Comparison of ENCODE assay signal across 9 cellular contexts in the genomic region with DNA sequence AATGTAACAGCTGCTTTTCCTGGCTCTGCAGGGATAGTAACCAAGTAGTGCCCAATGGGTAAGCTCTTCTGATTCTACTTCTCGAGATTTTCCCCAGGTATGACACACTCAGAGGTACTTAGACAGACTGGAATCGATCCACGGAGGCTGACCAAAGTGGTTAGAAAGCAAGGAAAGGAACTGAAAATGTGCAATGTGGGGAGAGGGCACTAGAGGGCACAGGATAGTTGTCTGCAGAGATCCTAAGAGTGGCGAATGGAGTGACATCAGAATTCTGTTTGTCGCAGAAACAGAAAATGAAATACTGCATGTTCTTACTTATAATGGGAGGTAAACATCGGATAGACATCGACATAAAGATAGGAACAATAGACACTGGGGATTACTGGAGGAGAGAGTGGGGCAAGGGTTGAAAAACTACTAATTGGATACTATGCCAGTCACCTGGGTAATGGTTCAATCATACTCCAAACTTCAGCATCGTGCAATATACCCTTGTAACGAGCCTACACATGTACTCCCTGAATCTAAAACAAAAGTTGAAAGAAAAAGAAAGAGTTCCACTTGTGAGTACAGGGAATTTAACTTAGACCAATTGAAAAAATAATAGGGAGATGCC. TPM values are rescaled to one million over a fixed set of nuclear protein-coding genes. Genes with fewer than 3 reads are reported as not detected.
DNase-seq lines count a peak whose midpoint lies in the region; ATAC-seq and TF ChIP-seq lines count a peak whose summit lies in the region.
"Had no signal": no experiment of that assay in that cellular context is flagged by ENCODE, and none has a peak within 500 bp of the region (broad histone marks: within the 10 kb centered on the region; RNA-seq: fewer than 3 reads in every experiment).

No MANE protein-coding gene starts in this region.

- H3K27ac ChIP-seq in right cardiac atrium (ENCODE audit: low read length) = no peak overlapping the region
- H3K27ac ChIP-seq in H9 (ENCODE audit: insufficient read length, low read depth, low read length) = no peak overlapping the region
- no peak overlapping the region for H3K27ac ChIP-seq in lung (ENCODE audit: low read depth in 1 of 2, low read length in 1 of 2)
- H3K27ac ChIP-seq in sigmoid colon = no peak overlapping the region

- no peak overlapping the region for H2AFZ ChIP-seq in H9 (ENCODE audit: low read length)

- H3K9me3 Mint-ChIP-seq in H9 (no peaks in the 10 kb centered on the region), brain (no peaks in the 10 kb centered on the region)
- H3K9me3 Mint-ChIP-seq: dendritic cell treated with granulocyte-macrophage colony-stimulating factor and Interleukin-4, amounts not matched to agents 40 ng/mL and 50 ng/mL, for 4 days had no signal

- H4K20me1 ChIP-seq in H9 (ENCODE audit: control insufficient read depth, insufficient read depth, insufficient read length) = no peaks in the 10 kb centered on the region

- no peaks in the 10 kb centered on the region for H3K23me2 ChIP-seq in H9 (ENCODE audit: insufficient read length, low read depth, low read length, poor library complexity, severe bottlenecking)

- no peak overlapping the region for H3K14ac ChIP-seq in H9 (ENCODE audit: insufficient read depth, low read length)

- intact Hi-C loops in Right ventricle myocardium superior (cut with DNase I) (no loop called here), right cardiac atrium (cut with DNase I) (no loop called here), sigmoid colon (cut with DNase I) (no loop called here)

- no peak overlapping the region for H2AK5ac ChIP-seq in H9 (ENCODE audit: insufficient read length, low read length)

- H3K4me1 ChIP-seq in right cardiac atrium (ENCODE audit: control insufficient read depth, insufficient read depth, low read length) (no peaks in the 10 kb centered on the region), H9 (ENCODE audit: insufficient read depth, low read length) (no peaks in the 10 kb centered on the region), lung (ENCODE audit: control insufficient read depth in 2 of 2, insufficient read depth in 2 of 2, low read length in 2 of 2) (peaks cover 0 to 5% of the 10 kb centered on the region in 2 donors), sigmoid colon (no peaks in the 10 kb centered on the region)

- H3T11ph ChIP-seq in H9 (ENCODE audit: low read length) = no peak overlapping the region

- H4K8ac ChIP-seq in H9 (replicated peaks; ENCODE audit: insufficient read length, low read depth, low read length) = no peak overlapping the region

- H3K9ac ChIP-seq in H9 (ENCODE audit: extremely low read depth, insufficient read length, low read length) = no peak overlapping the region

- H3K4me3 Mint-ChIP-seq in H9 = no peak overlapping the region
- no peak overlapping the region for H3K4me3 Mint-ChIP-seq in brain
- H3K4me3 Mint-ChIP-seq: dendritic cell treated with granulocyte-macrophage colony-stimulating factor and Interleukin-4, amounts not matched to agents 40 ng/mL and 50 ng/mL, for 4 days had no signal

- ATAC-seq in Right ventricle myocardium superior (ENCODE audit: poor library complexity) (peak; percentile 59), right cardiac atrium (no peak), lung (ENCODE audit: insufficient read depth, low FRiP score) (no peak), HG03095 (IDR thresholded peaks at IDR 0.05; ENCODE audit: unreplicated experiment) (no peak)

- DNase-seq in Right ventricle myocardium superior = no peak
- no peak for DNase-seq in right cardiac atrium
- DNase-seq in H9 = peak; percentile 42
- peak; percentile 6 for DNase-seq in NCI-H2171 treated with DMSO at 0.1 percent for 48 hours (lab: John Stamatoyannopoulos, UW)
- peak; percentile 36 for DNase-seq in lung (ENCODE audit: low spot score)
- DNase-seq in sigmoid colon = no peak

- H3K4ac ChIP-seq in H9 (ENCODE audit: low read depth, low read length) = no peak overlapping the region

- TF ChIP-seq EP300 in sigmoid colon (IDR thresholded peaks at IDR 0.05) = no peak

- H3K27me3 Mint-ChIP-seq in H9 (ENCODE audit: low read depth) = no peaks in the 10 kb centered on the region
- peaks cover 7% of the 10 kb centered on the region for H3K27me3 Mint-ChIP-seq in brain
- H3K27me3 Mint-ChIP-seq: dendritic cell treated with granulocyte-macrophage colony-stimulating factor and Interleukin-4, amounts not matched to agents 40 ng/mL and 50 ng/mL, for 4 days had no signal

- H3K27ac Mint-ChIP-seq in H9 (no peak overlapping the region), brain (peak overlapping the region in 2 of 5 experiments; percentile 1 to 6)
- H3K27ac Mint-ChIP-seq: dendritic cell treated with granulocyte-macrophage colony-stimulating factor and Interleukin-4, amounts not matched to agents 40 ng/mL and 50 ng/mL, for 4 days had no signal

- H2BK15ac ChIP-seq in H9 (ENCODE audit: low read depth, low read length) = no peak overlapping the region

- no peaks in the 10 kb centered on the region for H3K36me3 Mint-ChIP-seq in H9 (ENCODE audit: insufficient read depth in 1 of 3, low read depth in 3 of 3)
- H3K36me3 Mint-ChIP-seq in brain = no peaks in the 10 kb centered on the region

- H3K79me2 ChIP-seq in H9 (ENCODE audit: insufficient read depth, low read length) = no peaks in the 10 kb centered on the region

- H4K91ac ChIP-seq in H9 (ENCODE audit: insufficient read length, low read depth, low read length) = no peak overlapping the region

- H2BK12ac ChIP-seq in H9 (ENCODE audit: insufficient read length, low read depth, low read length) = no peak overlapping the region

- H2BK120ac ChIP-seq in H9 (ENCODE audit: low read depth, low read length, poor library complexity, severe bottlenecking) = no peak overlapping the region

- H2BK5ac ChIP-seq in H9 (ENCODE audit: insufficient read length, low read length) = no peak overlapping the region

- no peak overlapping the region for H2BK20ac ChIP-seq in H9 (ENCODE audit: low read depth, low read length, poor library complexity, severe bottlenecking)

- no peak overlapping the region for H3K23ac ChIP-seq in H9 (ENCODE audit: insufficient read length, low read depth, low read length)

- TF ChIP-seq CTCF in H9 (conservative IDR thresholded peaks at IDR 0.05) = peak; percentile 69
- TF ChIP-seq CTCF in brain (conservative IDR thresholded peaks at IDR 0.05) = peak; percentile 59 to 67
- no peak for TF ChIP-seq CTCF in lung (IDR thresholded peaks at IDR 0.05; ENCODE audit: control extremely low read depth, extremely low read depth)
- peak in 2 of 4 experiments; percentile 25 to 28 for TF ChIP-seq CTCF in sigmoid colon (IDR thresholded peaks at IDR 0.05)

- no peak overlapping the region for H3K56ac ChIP-seq in H9 (ENCODE audit: insufficient read length, low read depth, low read length)

- H3K4me2 ChIP-seq in H9 (ENCODE audit: insufficient read depth, insufficient read length, low read length) = no peak overlapping the region

- no peak for TF ChIP-seq POLR2A in sigmoid colon (IDR thresholded peaks at IDR 0.05)

- peaks cover 0 to 3% of the 10 kb centered on the region in 2 donors for H3K36me3 ChIP-seq in lung (ENCODE audit: control insufficient read depth in 2 of 2, insufficient read depth in 2 of 2, low read length in 2 of 2)
- H3K36me3 ChIP-seq in sigmoid colon = no peaks in the 10 kb centered on the region

- H3K27me3 ChIP-seq in right cardiac atrium (ENCODE audit: control insufficient read depth, insufficient read depth) (no peaks in the 10 kb centered on the region), H9 (ENCODE audit: insufficient read depth, low read length) (no peaks in the 10 kb centered on the region), lung (ENCODE audit: control insufficient read depth, insufficient read depth) (no peaks in the 10 kb centered on the region), sigmoid colon (peaks cover 0 to 4% (median 0%) of the 10 kb centered on the region in 3 donors)

- H3K18ac ChIP-seq in H9 (ENCODE audit: insufficient read length, low read depth, low read length) = no peak overlapping the region

- no peaks in the 10 kb centered on the region for H3K9me3 ChIP-seq in right cardiac atrium (ENCODE audit: control insufficient read depth, low read length)
- no peaks in the 10 kb centered on the region for H3K9me3 ChIP-seq in H9 (ENCODE audit: control insufficient read depth, low read depth, low read length)
- peaks cover 0 to 2% of the 10 kb centered on the region in 2 donors for H3K9me3 ChIP-seq in lung (ENCODE audit: control insufficient read depth in 2 of 2, insufficient read depth in 1 of 2, low read length in 1 of 2)
- H3K9me3 ChIP-seq in sigmoid colon = no peaks in the 10 kb centered on the region

- no peak overlapping the region for H4K5ac ChIP-seq in H9 (ENCODE audit: insufficient read length, low read depth, low read length)

- H3K4me1 Mint-ChIP-seq in H9 (peaks cover 7 to 14% of the 10 kb centered on the region in 2 experiments), brain (peaks cover 5% of the 10 kb centered on the region)

- no peaks in the 10 kb centered on the region for H3K79me1 ChIP-seq in H9 (ENCODE audit: insufficient read depth, low read depth, low read length, poor library complexity, severe bottlenecking)

- 48% methylated on average over 9 of the region's 9 CpGs for WGBS in right cardiac atrium
- no CpG with 5 or more reads among the region's 9 CpGs for WGBS in H9 (ENCODE audit: extremely low coverage, insufficient read length, low lambda C conversion rate)
- WGBS in lung, 2 donors = 48 to 57% methylated on average over 9 of the region's 9 CpGs
- 28 to 52% methylated on average over 9 of the region's 9 CpGs for WGBS in sigmoid colon, 2 donors

- no peak overlapping the region for H3K4me3 ChIP-seq in right cardiac atrium (ENCODE audit: low read length)
- no peak overlapping the region for H3K4me3 ChIP-seq in lung
- H3K4me3 ChIP-seq in sigmoid colon = no peak overlapping the region

RNA-seq across cellular contexts. Expression of a gene that starts 23.3 kb away (rescaled TPM):
- total RNA-seq in Right ventricle myocardium superior (50.6 TPM), right cardiac atrium (100 to 1,000 TPM in 1 of 4 donors, 10 to 100 TPM in 3; 50.5 to 112 (median 63.4) TPM), H9 (2021) (0.57 and 0.86 TPM in 2 replicates), lung (1 to 10 TPM; 2.4 to 3.9 TPM), sigmoid colon (1 to 10 TPM in 1 of 4 donors, under 1 TPM in 2, not detected in 1; 0.54 to 1.1 (median 0.71) TPM)
- polyA plus RNA-seq in right cardiac atrium (75.3 TPM), brain (ENCODE audit: insufficient read depth, low read depth, low replicate concordance) (11.3 TPM), lung (1 to 10 TPM; 2.8 to 5.0 TPM), sigmoid colon (10 to 100 TPM in 1 of 3 donors, 1 to 10 TPM in 2; 4.2 to 26.9 (median 5.8) TPM)

Comparison
In these comparisons a context has a peak if more than half of its experiments do, and no peak if none do; other contexts are left out.
1. DNase-seq: peak in H9 (single experiment), NCI-H2171 treated with DMSO at 0.1 percent for 48 hours (single experiment) and lung (single experiment); none in Right ventricle myocardium superior (single experiment), right cardiac atrium (0 of 3) and sigmoid colon (single experiment).
2. RNA of a gene that starts 23.3 kb away (total RNA-seq): 50.5 to 112 TPM in right cardiac atrium and 50.6 TPM in Right ventricle myocardium superior (single experiment); 2.4 to 3.9 TPM in lung, 0.54 to 1.1 TPM in sigmoid colon and 0.57 to 0.86 TPM in H9; every median in the first group is over 10 times any median in the second.